Comparison of ENCODE assay signal across 10 cellular contexts in the genomic region with DNA sequence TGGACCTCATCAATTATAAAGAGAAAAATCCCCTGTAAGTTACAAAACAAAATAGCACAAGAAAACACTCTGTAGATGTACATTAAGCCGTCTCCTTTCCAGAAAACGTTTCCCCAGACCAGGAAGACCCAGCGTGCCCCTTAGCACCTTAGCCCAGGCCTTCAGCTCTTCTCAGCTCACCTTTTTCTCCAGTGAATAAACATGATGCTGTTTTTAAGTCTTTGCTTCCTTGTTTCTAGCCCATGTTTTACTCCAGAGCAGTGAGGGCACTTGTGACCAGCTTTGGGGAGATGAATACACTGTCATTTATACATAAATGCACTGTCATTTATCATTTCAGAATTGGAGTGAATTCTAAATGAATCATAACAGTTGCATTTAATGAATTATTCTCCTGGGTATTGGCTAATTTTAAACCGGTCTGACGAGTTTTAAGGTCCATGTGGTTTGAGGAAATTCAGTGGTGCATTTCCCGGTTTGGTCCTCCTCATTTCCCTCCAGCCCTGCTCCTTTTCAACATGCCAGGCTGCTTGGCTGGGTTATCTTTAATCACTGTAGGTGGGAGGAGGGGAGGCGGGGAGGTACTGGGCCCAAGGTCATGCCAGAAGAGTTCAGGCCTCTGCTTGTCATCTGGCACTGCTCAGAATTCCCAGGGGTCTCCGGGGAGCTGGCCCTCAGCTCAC. TPM values are rescaled to one million over a fixed set of nuclear protein-coding genes. Genes with fewer than 3 reads are reported as not detected.
A peak's percentile ranks its signal among the peaks of the same experiment; 100 is the strongest.
DNase-seq lines count a peak whose midpoint lies in the region; TF ChIP-seq lines count a peak whose summit lies in the region.
"Had no signal": no experiment of that assay in that cellular context is flagged by ENCODE, and none has a peak within 500 bp of the region (broad histone marks: within the 10 kb centered on the region; RNA-seq: fewer than 3 reads in every experiment).

No MANE protein-coding gene starts in this region.

- POLR2A ChIA-PET in activated CD4-positive, alpha-beta T cell treated with anti-CD3 and anti-CD28 coated beads, Interleukin-2, amount 10 ng/mL, durations not matched to agents 7 days and 5 days (lab: Charles Lee): no interaction called here

- H3K27me3 ChIP-seq in parathyroid adenoma (ENCODE audit: control insufficient read depth, insufficient read depth, low read length) (no peaks in the 10 kb centered on the region), HAP-1 (ENCODE audit: low read depth) (no peaks in the 10 kb centered on the region; the same call in 1 of the 2 replicates)

- H2AFZ ChIP-seq in parathyroid adenoma: peak overlapping the region; percentile 44

- H3K4me3 Mint-ChIP-seq in glutamatergic neuron (ENCODE audit: unreplicated experiment): peak overlapping the region; percentile 72
- no peak overlapping the region for H3K4me3 Mint-ChIP-seq in activated CD4-positive, alpha-beta T cell treated with anti-CD3 and anti-CD28 coated beads, Interleukin-2, amount 10 ng/mL, durations not matched to agents 7 days and 5 days

- H3K27me3 Mint-ChIP-seq in glutamatergic neuron (ENCODE audit: unreplicated experiment): peaks cover 3% of the 10 kb centered on the region
- no peaks in the 10 kb centered on the region for H3K27me3 Mint-ChIP-seq in activated CD4-positive, alpha-beta T cell treated with anti-CD3 and anti-CD28 coated beads, Interleukin-2, amount 10 ng/mL, durations not matched to agents 7 days and 5 days

- H3K4me3 ChIP-seq in parathyroid adenoma (ENCODE audit: low read depth, low read length) (peak overlapping the region; percentile 6), HAP-1 (no peak overlapping the region)

- CTCF ChIA-PET in activated CD4-positive, alpha-beta T cell treated with anti-CD3 and anti-CD28 coated beads, Interleukin-2, amount 10 ng/mL, durations not matched to agents 7 days and 5 days (lab: Charles Lee): interaction anchor here (0.5 kb wide), 1 partner anchor 120 kb away, joined by 3 read pairs; no protein-coding TSS in a partner anchor

- DNase-seq in DMS53 (lab: John Stamatoyannopoulos, UW): peak; percentile 86
- peak; percentile 7 for DNase-seq in NCI-H774 (lab: John Stamatoyannopoulos, UW)
- DNase-seq in glutamatergic neuron: peak; percentile 45
- DNase-seq in activated CD4-positive, alpha-beta T cell treated with anti-CD3 and anti-CD28 coated beads, Interleukin-2, amount 10 ng/mL, durations not matched to agents 7 days and 5 days: no peak
- no peak for DNase-seq in activated naive CD4-positive, alpha-beta T cell treated with Interleukin-2 at 50 U/mL for 16 hours
- no peak for DNase-seq in HAP-1 (ENCODE audit: low spot score in 2 of 2)
- DNase-seq in activated CD8-positive, alpha-beta memory T cell treated with anti-CD3 and anti-CD28 coated beads for 24 hours: no peak
- DNase-seq: NCI-H2081 treated with DMSO at 0.1 percent for 48 hours; stimulated activated naive CD4-positive, alpha-beta T cell had no signal

- H3K27ac ChIP-seq in parathyroid adenoma: peak overlapping the region; percentile 94

- peaks cover 46% of the 10 kb centered on the region for H3K79me2 ChIP-seq in parathyroid adenoma

- TF ChIP-seq CTCF in glutamatergic neuron (IDR thresholded peaks at IDR 0.05; ENCODE audit: partially characterized antibody, unreplicated experiment): no peak
- TF ChIP-seq CTCF in parathyroid adenoma (IDR thresholded peaks at IDR 0.05): no peak

- in situ Hi-C loops in HAP-1 (cut with MboI; ENCODE audit: low sequenced_read_pairs): no loop called here

- H3K9ac ChIP-seq in parathyroid adenoma: no peak overlapping the region

- peaks cover 35% of the 10 kb centered on the region for H3K4me1 Mint-ChIP-seq in glutamatergic neuron (ENCODE audit: low read depth, unreplicated experiment)
- H3K4me1 Mint-ChIP-seq in activated CD4-positive, alpha-beta T cell treated with anti-CD3 and anti-CD28 coated beads, Interleukin-2, amount 10 ng/mL, durations not matched to agents 7 days and 5 days: no peaks in the 10 kb centered on the region

- H3K4me2 ChIP-seq in parathyroid adenoma (ENCODE audit: low read length): peak overlapping the region; percentile 9

- H3K9me3 Mint-ChIP-seq in glutamatergic neuron (ENCODE audit: unreplicated experiment): peaks cover 1% of the 10 kb centered on the region
- H3K9me3 Mint-ChIP-seq in activated CD4-positive, alpha-beta T cell treated with anti-CD3 and anti-CD28 coated beads, Interleukin-2, amount 10 ng/mL, durations not matched to agents 7 days and 5 days: no peaks in the 10 kb centered on the region

- H3K36me3 ChIP-seq in parathyroid adenoma (ENCODE audit: control insufficient read depth, insufficient read depth, low read length) (no peaks in the 10 kb centered on the region), HAP-1 (replicated peaks) (no peaks in the 10 kb centered on the region)

- peak overlapping the region; percentile 45 for H3K27ac Mint-ChIP-seq in glutamatergic neuron (ENCODE audit: unreplicated experiment)
- no peak overlapping the region for H3K27ac Mint-ChIP-seq in activated CD4-positive, alpha-beta T cell treated with anti-CD3 and anti-CD28 coated beads, Interleukin-2, amount 10 ng/mL, durations not matched to agents 7 days and 5 days

- H3K9me3 ChIP-seq in parathyroid adenoma (ENCODE audit: control insufficient read depth, low read length): no peaks in the 10 kb centered on the region
- H3K9me3 ChIP-seq in HAP-1: no peaks in the 10 kb centered on the region

- H3K4me1 ChIP-seq in parathyroid adenoma (peaks cover 51% of the 10 kb centered on the region), HAP-1 (peaks cover 9% of the 10 kb centered on the region)

- peaks cover 5% of the 10 kb centered on the region for H3K36me3 Mint-ChIP-seq in glutamatergic neuron (ENCODE audit: unreplicated experiment)
- H3K36me3 Mint-ChIP-seq in activated CD4-positive, alpha-beta T cell treated with anti-CD3 and anti-CD28 coated beads, Interleukin-2, amount 10 ng/mL, durations not matched to agents 7 days and 5 days (ENCODE audit: low read depth): no peaks in the 10 kb centered on the region

RNA-seq across cellular contexts. Expression of gene PRKCE, which starts 23.8 kb away (rescaled TPM):
- 74.8 TPM for total RNA-seq in glutamatergic neuron (ENCODE audit: unreplicated experiment)
- total RNA-seq in activated CD4-positive, alpha-beta T cell treated with anti-CD3 and anti-CD28 coated beads, Interleukin-2, amount 10 ng/mL, durations not matched to agents 7 days and 5 days: 10 to 100 TPM; 13.1 to 15.4 TPM

Comparison
In these comparisons a context has a peak if more than half of its experiments do, and no peak if none do; other contexts are left out.
1. DNase-seq: peak in DMS53 (single experiment), NCI-H774 (single experiment) and glutamatergic neuron (single experiment); none in activated CD4-positive, alpha-beta T cell treated with anti-CD3 and anti-CD28 coated beads, Interleukin-2, amount 10 ng/mL, durations not matched to agents 7 days and 5 days (single experiment), activated naive CD4-positive, alpha-beta T cell treated with Interleukin-2 at 50 U/mL for 16 hours (single experiment), HAP-1 (0 of 2) and activated CD8-positive, alpha-beta memory T cell treated with anti-CD3 and anti-CD28 coated beads for 24 hours (single experiment).